14 cellular contexts compared by ENCODE assay signal in the genomic region with DNA sequence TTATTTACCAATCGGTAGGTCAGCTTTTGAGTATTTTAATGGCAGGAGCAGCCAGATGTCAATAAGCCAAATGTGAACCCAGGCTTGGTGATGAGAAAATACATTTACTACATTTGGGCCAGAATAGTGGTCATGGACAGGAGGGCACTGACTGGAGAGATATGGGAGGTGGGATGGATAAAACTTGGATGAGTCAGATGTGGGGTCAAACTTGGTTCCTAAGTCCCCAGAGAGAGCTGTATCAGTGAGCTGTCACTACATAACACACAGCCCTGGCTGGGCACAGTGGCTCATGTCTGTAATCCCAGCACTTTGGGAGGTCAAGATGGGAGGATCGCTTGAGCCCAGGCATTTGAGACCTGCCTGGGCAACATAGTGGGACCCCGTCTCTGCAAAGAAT. TPM values are rescaled to one million over a fixed set of nuclear protein-coding genes. Genes with fewer than 3 reads are reported as not detected.
DNase-seq lines count a peak whose midpoint lies in the region; FAIRE-seq and TF ChIP-seq lines count a peak whose summit lies in the region.
"Had no signal": no experiment of that assay in that cellular context is flagged by ENCODE, and none has a peak within 500 bp of the region (broad histone marks: within the 10 kb centered on the region; RNA-seq: fewer than 3 reads in every experiment).

No MANE protein-coding gene starts in this region.

- H3K4me3 Mint-ChIP-seq in activated T-helper 2 cell treated with anti-CD3 and anti-CD28 coated beads, Interferon-gamma antibody, Interleukin-2, Interleukin-4, amounts not matched to agents 10 μg/mL and 5 μg/mL and 100 μg/mL, durations not matched to agents 14 hours and 24 hours and 36 hours (ENCODE audit: low read depth): no peak overlapping the region
- H3K4me3 Mint-ChIP-seq: activated naive CD8-positive, alpha-beta T cell treated with anti-CD3 and anti-CD28 coated beads, Interleukin-2, amount 10 ng/mL, durations not matched to agents 7 days and 5 days; CD8-positive, alpha-beta T cell had no signal

- 64 to 73% methylated on average over 3 of the region's 3 CpGs for WGBS in GM23248 (ENCODE audit: low coverage in 1 of 2, low lambda C conversion rate in 2 of 2, missing lambda C conversion rate in 2 of 2), 2 experiments
- 84 to 90% (median 86%) methylated on average over 3 of the region's 3 CpGs for WGBS in adipose tissue, 3 donors

- peaks cover 34% of the 10 kb centered on the region for H3K4me1 ChIP-seq in GM23248 (ENCODE audit: insufficient read depth)
- peaks cover 0 to 12% of the 10 kb centered on the region in 2 donors for H3K4me1 ChIP-seq in kidney (ENCODE audit: control insufficient read depth in 1 of 2, insufficient read depth in 1 of 2, low read depth in 1 of 2, low read length in 2 of 2)
- H3K4me1 ChIP-seq in stomach smooth muscle (ENCODE audit: control insufficient read depth, insufficient read depth, low read length): peaks cover 43% of the 10 kb centered on the region

- no peaks in the 10 kb centered on the region for H3K27me3 Mint-ChIP-seq in activated T-helper 2 cell treated with anti-CD3 and anti-CD28 coated beads, Interferon-gamma antibody, Interleukin-2, Interleukin-4, amounts not matched to agents 10 μg/mL and 5 μg/mL and 100 μg/mL, durations not matched to agents 14 hours and 24 hours and 36 hours (ENCODE audit: low read depth)
- H3K27me3 Mint-ChIP-seq: activated naive CD8-positive, alpha-beta T cell treated with anti-CD3 and anti-CD28 coated beads, Interleukin-2, amount 10 ng/mL, durations not matched to agents 7 days and 5 days had no signal

- H2AFZ ChIP-seq in GM23248: no peak overlapping the region

- FAIRE-seq in kidney (lab: Jason Lieb, UNC): no peak
- FAIRE-seq: RCC 7860 had no signal

- H3K4me1 Mint-ChIP-seq in activated T-helper 2 cell treated with anti-CD3 and anti-CD28 coated beads, Interferon-gamma antibody, Interleukin-2, Interleukin-4, amounts not matched to agents 10 μg/mL and 5 μg/mL and 100 μg/mL, durations not matched to agents 14 hours and 24 hours and 36 hours (ENCODE audit: low read depth): no peaks in the 10 kb centered on the region

- H3F3A ChIP-seq in GM23248 (ENCODE audit: insufficient read depth): peaks cover 38% of the 10 kb centered on the region

- H3K27me3 ChIP-seq in GM23248 (replicated peaks; ENCODE audit: insufficient read depth) (no peaks in the 10 kb centered on the region), stomach smooth muscle (ENCODE audit: control insufficient read depth in 1 of 2, insufficient read depth in 2 of 2, low read length in 2 of 2) (no peaks in the 10 kb centered on the region)
- H3K27me3 ChIP-seq: left lung had no signal

- no peak overlapping the region for H3K27ac Mint-ChIP-seq in activated T-helper 2 cell treated with anti-CD3 and anti-CD28 coated beads, Interferon-gamma antibody, Interleukin-2, Interleukin-4, amounts not matched to agents 10 μg/mL and 5 μg/mL and 100 μg/mL, durations not matched to agents 14 hours and 24 hours and 36 hours
- H3K27ac Mint-ChIP-seq: activated naive CD8-positive, alpha-beta T cell treated with anti-CD3 and anti-CD28 coated beads, Interleukin-2, amount 10 ng/mL, durations not matched to agents 7 days and 5 days had no signal

- H3K27ac ChIP-seq in GM23248: peak overlapping the region; percentile 98
- H3K27ac ChIP-seq in adipose tissue (ENCODE audit: low read depth, low read length): peak overlapping the region; percentile 49
- H3K27ac ChIP-seq in kidney (ENCODE audit: low read depth in 2 of 2, low read length in 2 of 2): no peak overlapping the region
- peak overlapping the region; percentile 99 for H3K27ac ChIP-seq in stomach smooth muscle (ENCODE audit: low read length)

- intact Hi-C loops in kidney (cut with DNase I): no loop called here
- intact Hi-C loops in activated T-helper 2 cell treated with anti-CD3 and anti-CD28 coated beads, Interferon-gamma antibody, Interleukin-2, Interleukin-4, amounts not matched to agents 10 μg/mL and 5 μg/mL and 100 μg/mL, durations not matched to agents 14 hours and 24 hours and 36 hours (cut with micrococcal nuclease): no loop called here

- peak; percentile 18 for DNase-seq in GM23248
- DNase-seq in kidney: peak; percentile 23
- no peak for DNase-seq in SIG-M5 (lab: John Stamatoyannopoulos, UW)
- DNase-seq in activated CD8-positive, alpha-beta memory T cell treated with anti-CD3 and anti-CD28 coated beads, Interleukin-2, amount 50 U/mL, for 48 hours: no peak
- no peak for DNase-seq in C1 segment of cervical spinal cord (lab: John Stamatoyannopoulos, UW)
- no peak for DNase-seq in activated T-helper 2 cell treated with anti-CD3 and anti-CD28 coated beads, Interferon-gamma antibody, Interleukin-2, Interleukin-4, amounts not matched to agents 10 μg/mL and 5 μg/mL and 100 μg/mL, durations not matched to agents 14 hours and 24 hours and 36 hours (ENCODE audit: low spot score)
- DNase-seq: activated naive CD8-positive, alpha-beta T cell treated with anti-CD3 and anti-CD28 coated beads, Interleukin-2, amount 10 ng/mL, durations not matched to agents 7 days and 5 days; CD8-positive, alpha-beta T cell; left lung; NCI-H1417 treated with DMSO at 0.1 percent for 48 hours; NCI-H510A had no signal

- H3K4me3 ChIP-seq in GM23248 (no peak overlapping the region), kidney (ENCODE audit: low read length in 2 of 2) (no peak overlapping the region), stomach smooth muscle (ENCODE audit: low read length in 2 of 2) (no peak overlapping the region)
- H3K4me3 ChIP-seq: left lung had no signal

- no peaks in the 10 kb centered on the region for H3K36me3 Mint-ChIP-seq in activated T-helper 2 cell treated with anti-CD3 and anti-CD28 coated beads, Interferon-gamma antibody, Interleukin-2, Interleukin-4, amounts not matched to agents 10 μg/mL and 5 μg/mL and 100 μg/mL, durations not matched to agents 14 hours and 24 hours and 36 hours (ENCODE audit: low read depth)

- H3K9ac ChIP-seq in GM23248 (no peak overlapping the region), kidney (ENCODE audit: low read length in 2 of 2) (no peak overlapping the region), stomach smooth muscle (ENCODE audit: low read length in 2 of 2) (no peak overlapping the region)

- H3K79me2 ChIP-seq in GM23248 (ENCODE audit: insufficient read depth): peaks cover 80% of the 10 kb centered on the region

- H3K9me2 ChIP-seq in GM23248 (ENCODE audit: insufficient read depth): no peaks in the 10 kb centered on the region

- H3K4me2 ChIP-seq in GM23248 (ENCODE audit: unreplicated experiment): no peak overlapping the region

- in situ Hi-C loops in GM23248 (cut with MboI): no loop called here

- H3K9me3 ChIP-seq in GM23248 (ENCODE audit: low read depth): no peaks in the 10 kb centered on the region
- H3K9me3 ChIP-seq in kidney (ENCODE audit: control insufficient read depth in 1 of 2, low read length in 2 of 2): no peaks in the 10 kb centered on the region
- no peaks in the 10 kb centered on the region for H3K9me3 ChIP-seq in stomach smooth muscle (ENCODE audit: control insufficient read depth in 2 of 2, low read length in 2 of 2)
- H3K9me3 ChIP-seq: left lung had no signal

- no peaks in the 10 kb centered on the region for H3K9me3 Mint-ChIP-seq in activated T-helper 2 cell treated with anti-CD3 and anti-CD28 coated beads, Interferon-gamma antibody, Interleukin-2, Interleukin-4, amounts not matched to agents 10 μg/mL and 5 μg/mL and 100 μg/mL, durations not matched to agents 14 hours and 24 hours and 36 hours
- H3K9me3 Mint-ChIP-seq: activated naive CD8-positive, alpha-beta T cell treated with anti-CD3 and anti-CD28 coated beads, Interleukin-2, amount 10 ng/mL, durations not matched to agents 7 days and 5 days; CD8-positive, alpha-beta T cell had no signal

- TF ChIP-seq CTCF in kidney (IDR thresholded peaks at IDR 0.05; ENCODE audit: borderline replicate concordance, extremely low read depth, insufficient read depth): no peak

- H4K20me1 ChIP-seq in GM23248 (ENCODE audit: insufficient read depth): no peaks in the 10 kb centered on the region

- no peaks in the 10 kb centered on the region for H3K36me3 ChIP-seq in GM23248 (ENCODE audit: low read depth)
- no peaks in the 10 kb centered on the region for H3K36me3 ChIP-seq in kidney (ENCODE audit: control insufficient read depth in 1 of 2, insufficient read depth in 2 of 2, low read length in 2 of 2)
- H3K36me3 ChIP-seq in stomach smooth muscle (ENCODE audit: control insufficient read depth in 2 of 2, insufficient read depth in 2 of 2, low read length in 2 of 2): no peaks in the 10 kb centered on the region
- H3K36me3 ChIP-seq: left lung had no signal

RNA-seq across cellular contexts. Expression of a gene that starts 51.7 kb away (rescaled TPM):
- total RNA-seq in GM23248 (2014; rRNA removed; shearing (Covaris generic)): 163 and 169 TPM in 2 replicates
- 498 and 517 TPM in 2 replicates for polyA plus RNA-seq in GM23248 (2016; fragmentation: Nextera tagmentation; extraction: Ambion mirVana)
- 100 to 1,000 TPM in 2 of 3 donors, 10 to 100 TPM in 1; 32.7 to 202 (median 129) TPM for polyA plus RNA-seq in adipose tissue
- 105 TPM for total RNA-seq in kidney
- 19.4 TPM for polyA plus RNA-seq in kidney (ENCODE audit: insufficient read depth, low read depth, low replicate concordance)
- total RNA-seq in activated T-helper 2 cell treated with anti-CD3 and anti-CD28 coated beads, Interferon-gamma antibody, Interleukin-2, Interleukin-4, amounts not matched to agents 10 μg/mL and 5 μg/mL and 100 μg/mL, durations not matched to agents 14 hours and 24 hours and 36 hours: 1.4 TPM in 2 replicates

RNA-seq across cellular contexts. Expression of a gene that starts 52.6 kb away (rescaled TPM):
- total RNA-seq in GM23248 (2014; rRNA removed; shearing (Covaris generic)): 0.86 and 3.8 TPM in 2 replicates
- 0.81 and 1.1 TPM in 2 replicates for polyA plus RNA-seq in GM23248 (2016; fragmentation: Nextera tagmentation; extraction: Ambion mirVana)
- 1 to 10 TPM; 3.1 to 6.2 (median 4.2) TPM for polyA plus RNA-seq in adipose tissue
- total RNA-seq in kidney: 14.7 TPM
- polyA plus RNA-seq in kidney (ENCODE audit: insufficient read depth, low read depth, low replicate concordance): 3.2 TPM
- 12.0 and 12.2 TPM in 2 replicates for total RNA-seq in activated T-helper 2 cell treated with anti-CD3 and anti-CD28 coated beads, Interferon-gamma antibody, Interleukin-2, Interleukin-4, amounts not matched to agents 10 μg/mL and 5 μg/mL and 100 μg/mL, durations not matched to agents 14 hours and 24 hours and 36 hours

Comparison
In these comparisons a context has a peak if more than half of its experiments do, and no peak if none do; other contexts are left out.
1. DNase-seq: peak in GM23248 (single experiment) and kidney (single experiment); none in SIG-M5 (single experiment), activated CD8-positive, alpha-beta memory T cell treated with anti-CD3 and anti-CD28 coated beads, Interleukin-2, amount 50 U/mL, for 48 hours (single experiment), C1 segment of cervical spinal cord (0 of 14) and activated T-helper 2 cell treated with anti-CD3 and anti-CD28 coated beads, Interferon-gamma antibody, Interleukin-2, Interleukin-4, amounts not matched to agents 10 μg/mL and 5 μg/mL and 100 μg/mL, durations not matched to agents 14 hours and 24 hours and 36 hours (single experiment).
2. H3K27ac ChIP-seq: peak in GM23248 (single experiment), adipose tissue (single experiment) and stomach smooth muscle (single experiment); none in kidney (0 of 2).
3. RNA of a gene that starts 51.7 kb away (total RNA-seq): 163 to 169 TPM in GM23248 and 105 TPM in kidney (single experiment); 1.4 TPM in activated T-helper 2 cell treated with anti-CD3 and anti-CD28 coated beads, Interferon-gamma antibody, Interleukin-2, Interleukin-4, amounts not matched to agents 10 μg/mL and 5 μg/mL and 100 μg/mL, durations not matched to agents 14 hours and 24 hours and 36 hours; every median in the first group is over 10 times any median in the second.